ENCODE assay signal across 8 cellular contexts in the genomic region with DNA sequence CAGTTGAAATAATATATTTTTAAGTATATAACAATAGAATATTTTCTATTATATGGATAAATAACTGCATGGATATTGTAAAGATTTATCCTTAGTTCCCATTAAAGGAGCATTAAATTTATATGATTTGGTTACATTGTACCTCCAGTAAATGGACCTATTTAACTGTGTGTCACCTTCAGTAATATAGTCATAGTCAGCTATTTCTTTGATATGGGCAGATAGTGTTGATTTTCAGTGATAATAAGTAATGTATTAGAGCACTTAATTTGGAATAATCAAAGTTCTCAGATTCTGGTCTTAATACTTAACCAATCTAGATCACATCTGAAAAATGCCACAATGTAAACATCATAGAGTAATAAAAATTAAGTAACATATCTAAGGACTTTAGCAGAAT.
"Had no signal": no experiment of that assay in that cellular context is flagged by ENCODE, and none has a peak within 500 bp of the region (broad histone marks: within the 10 kb centered on the region; RNA-seq: fewer than 3 reads in every experiment).

No MANE protein-coding gene starts in this region.

- H3K27ac Mint-ChIP-seq: GM23338, H9 had no signal

- H3K4me1 Mint-ChIP-seq: GM23338, H9 had no signal

- FAIRE-seq: H1, H54, HTR-8/SVneo had no signal

- H2AFZ ChIP-seq: GM23338 had no signal

- H3K4me2 ChIP-seq: GM23338, KMS-11 had no signal

- H3K27ac ChIP-seq: KMS-11 had no signal

- DNase-seq: H9, HCEC 1CT, KBM-7 had no signal

- H3K4me3 ChIP-seq: GM23338 had no signal

- H3K4me3 Mint-ChIP-seq: GM23338, H9 had no signal

- H3K9ac ChIP-seq: KMS-11 had no signal

- ATAC-seq: GM23338 had no signal
